In genomic region chr11:60748821-60749220, GRCh38 we compare ENCODE assay signal across 31 cellular contexts. TPM values are rescaled to one million over a fixed set of nuclear protein-coding genes. Genes with fewer than 3 reads are reported as not detected.
"Had no signal": no experiment of that assay in that cellular context is flagged by ENCODE, and none has a peak within 500 bp of the region (broad histone marks: within the 10 kb centered on the region; RNA-seq: fewer than 3 reads in every experiment).

No MANE protein-coding gene starts in this region.

- H3K27ac ChIP-seq: colonic mucosa, epithelial cell of prostate, esophagus squamous epithelium, gastrocnemius medialis, heart left ventricle, left lung, lower lobe of right lung had no signal

- H3K4me3 ChIP-seq: colonic mucosa, esophagus squamous epithelium, gastrocnemius medialis, heart left ventricle, left lung, lower lobe of right lung, mucosa of descending colon had no signal

- H3K27me3 ChIP-seq: colonic mucosa had no signal

- ATAC-seq: effector memory CD8-positive, alpha-beta T cell; esophagus mucosa; gastrocnemius medialis; heart left ventricle; left cardiac atrium; left lung; left ventricle myocardium superior; lower lobe of right lung; mucosa of descending colon; naive thymus-derived CD8-positive, alpha-beta T cell had no signal

- H3K9me3 ChIP-seq: colonic mucosa, esophagus squamous epithelium, gastrocnemius medialis, left lung, lower lobe of right lung, mucosa of descending colon had no signal

- H3K36me3 ChIP-seq: colonic mucosa, esophagus squamous epithelium, gastrocnemius medialis, heart left ventricle, left lung, lower lobe of right lung had no signal

- DNase-seq: colonic mucosa; cortex of kidney; effector CD8-positive, alpha-beta T cell; effector memory CD8-positive, alpha-beta T cell; endodermal cell; erythroblast; esophagus squamous epithelium; foreskin fibroblast; foreskin melanocyte; gastrocnemius medialis; heart left ventricle; hippocampal formation; left cardiac atrium; left lung; left ventricle myocardium superior; lower lobe of right lung; mesenchymal stem cell; mucosa of descending colon; naive B cell; naive thymus-derived CD8-positive, alpha-beta T cell had no signal

- H3K4me1 ChIP-seq: colonic mucosa, esophagus squamous epithelium, gastrocnemius medialis, heart left ventricle, left lung, lower lobe of right lung had no signal

RNA-seq across cellular contexts. Expression of gene MS4A15, which starts 7.8 kb away (rescaled TPM):
- total RNA-seq: endodermal cell; esophagus mucosa; esophagus squamous epithelium; gastrocnemius medialis; glomerular endothelial cell; heart left ventricle; kidney epithelial cell; left cardiac atrium; left ventricle myocardium superior; lower leg skin; lung microvascular endothelial cell; mesenteric fat pad; myocyte; naive thymus-derived CD8-positive, alpha-beta T cell had no signal
- polyA plus RNA-seq: heart left ventricle; naive thymus-derived CD8-positive, alpha-beta T cell had no signal

RNA-seq across cellular contexts. Expression of gene MS4A18, which starts 24.3 kb away (rescaled TPM):
- total RNA-seq: colonic mucosa; dermis microvascular lymphatic vessel endothelial cell; endodermal cell; esophagus mucosa; esophagus squamous epithelium; gastrocnemius medialis; glomerular endothelial cell; heart left ventricle; kidney epithelial cell; left cardiac atrium; left lung; left ventricle myocardium superior; lower leg skin; lower lobe of right lung; lung microvascular endothelial cell; mesenteric fat pad; mesothelial cell of epicardium; mucosa of descending colon; myocyte; naive thymus-derived CD8-positive, alpha-beta T cell had no signal
- polyA plus RNA-seq: heart left ventricle; keratinocyte; naive thymus-derived CD8-positive, alpha-beta T cell had no signal

RNA-seq across cellular contexts. Expression of gene MS4A10, which starts 36.3 kb away (rescaled TPM):
- total RNA-seq: dermis microvascular lymphatic vessel endothelial cell; endodermal cell; esophagus mucosa; esophagus squamous epithelium; gastrocnemius medialis; glomerular endothelial cell; heart left ventricle; kidney epithelial cell; left cardiac atrium; left lung; left ventricle myocardium superior; lower leg skin; lower lobe of right lung; lung microvascular endothelial cell; mesenteric fat pad; mesothelial cell of epicardium; myocyte; naive thymus-derived CD8-positive, alpha-beta T cell had no signal
- polyA plus RNA-seq: heart left ventricle; keratinocyte; naive thymus-derived CD8-positive, alpha-beta T cell had no signal

RNA-seq across cellular contexts. Expression of gene MS4A8, which starts 49.4 kb away (rescaled TPM):
- total RNA-seq: dermis microvascular lymphatic vessel endothelial cell; endodermal cell; esophagus mucosa; esophagus squamous epithelium; glomerular endothelial cell; heart left ventricle; kidney epithelial cell; left cardiac atrium; left ventricle myocardium superior; lower leg skin; lung microvascular endothelial cell; mesothelial cell of epicardium; myocyte; naive thymus-derived CD8-positive, alpha-beta T cell had no signal
- polyA plus RNA-seq: heart left ventricle; keratinocyte; naive thymus-derived CD8-positive, alpha-beta T cell had no signal
